1 cellular context compared by ENCODE assay signal in genomic region chr16:89806589-89807193, GRCh38.
TF ChIP-seq lines count a peak whose summit lies in the region.
"Not testable (repeated sequence)": the region's sequence is repeated elsewhere in the genome, so short reads cannot be mapped to it uniquely, and the experiment has no call there.

No MANE protein-coding gene starts in this region.

TF ChIP-seq in HepG2, 621 proteins besides CTCF, POLR2A, EP300 and RAD21 (continued from another document):
- TF ChIP-seq, protein P1, sequence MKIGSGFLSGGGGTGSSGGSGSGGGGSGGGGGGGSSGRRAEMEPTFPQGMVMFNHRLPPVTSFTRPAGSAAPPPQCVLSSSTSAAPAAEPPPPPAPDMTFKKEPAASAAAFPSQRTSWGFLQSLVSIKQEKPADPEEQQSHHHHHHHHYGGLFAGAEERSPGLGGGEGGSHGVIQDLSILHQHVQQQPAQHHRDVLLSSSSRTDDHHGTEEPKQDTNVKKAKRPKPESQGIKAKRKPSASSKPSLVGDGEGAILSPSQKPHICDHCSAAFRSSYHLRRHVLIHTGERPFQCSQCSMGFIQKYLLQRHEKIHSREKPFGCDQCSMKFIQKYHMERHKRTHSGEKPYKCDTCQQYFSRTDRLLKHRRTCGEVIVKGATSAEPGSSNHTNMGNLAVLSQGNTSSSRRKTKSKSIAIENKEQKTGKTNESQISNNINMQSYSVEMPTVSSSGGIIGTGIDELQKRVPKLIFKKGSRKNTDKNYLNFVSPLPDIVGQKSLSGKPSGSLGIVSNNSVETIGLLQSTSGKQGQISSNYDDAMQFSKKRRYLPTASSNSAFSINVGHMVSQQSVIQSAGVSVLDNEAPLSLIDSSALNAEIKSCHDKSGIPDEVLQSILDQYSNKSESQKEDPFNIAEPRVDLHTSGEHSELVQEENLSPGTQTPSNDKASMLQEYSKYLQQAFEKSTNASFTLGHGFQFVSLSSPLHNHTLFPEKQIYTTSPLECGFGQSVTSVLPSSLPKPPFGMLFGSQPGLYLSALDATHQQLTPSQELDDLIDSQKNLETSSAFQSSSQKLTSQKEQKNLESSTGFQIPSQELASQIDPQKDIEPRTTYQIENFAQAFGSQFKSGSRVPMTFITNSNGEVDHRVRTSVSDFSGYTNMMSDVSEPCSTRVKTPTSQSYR (CRISPR knock-in tag; IDR thresholded peaks at IDR 0.05; ENCODE audit: borderline replicate concordance): peak; percentile 36; the same call in 1 of the 2 replicates
- TF ChIP-seq ZBTB33 (CRISPR knock-in tag; IDR thresholded peaks at IDR 0.05): 0 out of 2 replicates have a peak, but pooled peaks have one; percentile 20
- TF ChIP-seq SOX6 (IDR thresholded peaks at IDR 0.05): not testable (repeated sequence)
- peak; percentile 36; the same call in 1 of the 2 replicates for TF ChIP-seq SOX6 (CRISPR knock-in tag; IDR thresholded peaks at IDR 0.05)
- TF ChIP-seq CEBPG (CRISPR knock-in tag; IDR thresholded peaks at IDR 0.05): peak; percentile 74
